1 cellular context compared by ENCODE assay signal in the genomic region with DNA sequence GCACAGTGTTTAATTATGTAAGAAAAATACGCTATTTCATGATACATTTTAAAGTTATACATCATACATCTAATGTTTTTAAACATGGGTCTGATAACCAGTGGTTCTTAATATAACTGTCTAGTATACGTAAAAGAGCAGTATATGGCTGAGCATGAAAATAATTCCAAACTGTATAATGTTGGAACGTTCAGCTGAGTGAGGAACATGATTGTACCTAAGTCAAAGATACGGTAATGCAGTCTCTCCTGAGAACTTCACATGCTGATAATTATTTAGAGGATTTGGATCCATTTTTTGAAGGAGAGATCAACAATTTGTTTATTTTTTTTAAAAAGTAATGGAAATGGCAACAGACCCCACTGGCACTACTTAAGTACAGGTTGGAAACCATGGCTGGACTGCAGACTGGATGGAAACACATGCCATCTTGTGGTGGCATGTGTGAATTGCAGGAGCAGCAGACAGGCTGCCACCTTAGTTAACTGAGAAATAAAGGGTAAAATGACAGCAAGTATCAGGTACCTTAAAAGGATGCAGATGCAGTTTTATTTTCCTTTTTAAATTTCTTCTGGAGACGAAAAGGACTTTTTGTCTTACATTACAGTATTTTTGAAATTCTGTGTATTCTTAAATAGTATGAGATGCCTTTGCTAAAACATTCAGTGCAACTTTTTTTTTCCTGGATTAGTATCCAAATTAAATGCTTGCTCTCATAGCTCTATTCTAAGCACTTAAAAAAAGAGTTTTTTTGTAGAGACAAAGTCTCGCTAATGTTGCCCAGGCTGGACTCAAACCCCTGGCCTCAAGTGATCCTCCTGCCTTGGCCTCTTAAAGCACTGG.
TF ChIP-seq lines count a peak whose summit lies in the region.

No MANE protein-coding gene starts in this region.

TF ChIP-seq in K562, 482 proteins besides CTCF, POLR2A, EP300 and RAD21 (continued from another document):
- TF ChIP-seq, protein P1, sequence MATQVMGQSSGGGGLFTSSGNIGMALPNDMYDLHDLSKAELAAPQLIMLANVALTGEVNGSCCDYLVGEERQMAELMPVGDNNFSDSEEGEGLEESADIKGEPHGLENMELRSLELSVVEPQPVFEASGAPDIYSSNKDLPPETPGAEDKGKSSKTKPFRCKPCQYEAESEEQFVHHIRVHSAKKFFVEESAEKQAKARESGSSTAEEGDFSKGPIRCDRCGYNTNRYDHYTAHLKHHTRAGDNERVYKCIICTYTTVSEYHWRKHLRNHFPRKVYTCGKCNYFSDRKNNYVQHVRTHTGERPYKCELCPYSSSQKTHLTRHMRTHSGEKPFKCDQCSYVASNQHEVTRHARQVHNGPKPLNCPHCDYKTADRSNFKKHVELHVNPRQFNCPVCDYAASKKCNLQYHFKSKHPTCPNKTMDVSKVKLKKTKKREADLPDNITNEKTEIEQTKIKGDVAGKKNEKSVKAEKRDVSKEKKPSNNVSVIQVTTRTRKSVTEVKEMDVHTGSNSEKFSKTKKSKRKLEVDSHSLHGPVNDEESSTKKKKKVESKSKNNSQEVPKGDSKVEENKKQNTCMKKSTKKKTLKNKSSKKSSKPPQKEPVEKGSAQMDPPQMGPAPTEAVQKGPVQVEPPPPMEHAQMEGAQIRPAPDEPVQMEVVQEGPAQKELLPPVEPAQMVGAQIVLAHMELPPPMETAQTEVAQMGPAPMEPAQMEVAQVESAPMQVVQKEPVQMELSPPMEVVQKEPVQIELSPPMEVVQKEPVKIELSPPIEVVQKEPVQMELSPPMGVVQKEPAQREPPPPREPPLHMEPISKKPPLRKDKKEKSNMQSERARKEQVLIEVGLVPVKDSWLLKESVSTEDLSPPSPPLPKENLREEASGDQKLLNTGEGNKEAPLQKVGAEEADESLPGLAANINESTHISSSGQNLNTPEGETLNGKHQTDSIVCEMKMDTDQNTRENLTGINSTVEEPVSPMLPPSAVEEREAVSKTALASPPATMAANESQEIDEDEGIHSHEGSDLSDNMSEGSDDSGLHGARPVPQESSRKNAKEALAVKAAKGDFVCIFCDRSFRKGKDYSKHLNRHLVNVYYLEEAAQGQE (CRISPR knock-in tag; IDR thresholded peaks at IDR 0.05; ENCODE audit: low read depth) = no peak
- TF ChIP-seq SMC3 (conservative IDR thresholded peaks at IDR 0.05; ENCODE audit: insufficient read depth, low read depth, low read length) (peak; percentile 78), CREB1 (IDR thresholded peaks at IDR 0.05) (no peak), CREB1 (CRISPR knock-in tag; IDR thresholded peaks at IDR 0.05) (no peak), TEAD4 (IDR thresholded peaks at IDR 0.05; ENCODE audit: low read length) (no peak), TEAD4 (CRISPR knock-in tag; IDR thresholded peaks at IDR 0.05; ENCODE audit: borderline replicate concordance) (no peak), CBX3 (IDR thresholded peaks at IDR 0.05; ENCODE audit: borderline replicate concordance in 1 of 2, low read length in 2 of 2) (0 out of 3 replicates have a peak, but pooled peaks of 1 of the 2 experiments have one; percentile 44), SRSF9 (IDR thresholded peaks at IDR 0.05; ENCODE audit: borderline replicate concordance, low read depth, low read length) (no peak), TEAD1 (CRISPR knock-in tag; IDR thresholded peaks at IDR 0.05) (no peak), ZFX (CRISPR knock-in tag; IDR thresholded peaks at IDR 0.05) (no peak)
- TF ChIP-seq, protein P2, sequence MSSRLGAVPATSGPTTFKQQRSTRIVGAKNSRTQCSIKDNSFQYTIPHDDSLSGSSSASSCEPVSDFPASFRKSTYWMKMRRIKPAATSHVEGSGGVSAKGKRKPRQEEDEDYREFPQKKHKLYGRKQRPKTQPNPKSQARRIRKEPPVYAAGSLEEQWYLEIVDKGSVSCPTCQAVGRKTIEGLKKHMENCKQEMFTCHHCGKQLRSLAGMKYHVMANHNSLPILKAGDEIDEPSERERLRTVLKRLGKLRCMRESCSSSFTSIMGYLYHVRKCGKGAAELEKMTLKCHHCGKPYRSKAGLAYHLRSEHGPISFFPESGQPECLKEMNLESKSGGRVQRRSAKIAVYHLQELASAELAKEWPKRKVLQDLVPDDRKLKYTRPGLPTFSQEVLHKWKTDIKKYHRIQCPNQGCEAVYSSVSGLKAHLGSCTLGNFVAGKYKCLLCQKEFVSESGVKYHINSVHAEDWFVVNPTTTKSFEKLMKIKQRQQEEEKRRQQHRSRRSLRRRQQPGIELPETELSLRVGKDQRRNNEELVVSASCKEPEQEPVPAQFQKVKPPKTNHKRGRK (tag; IDR thresholded peaks at IDR 0.05) = no peak
- TF ChIP-seq, protein P3, sequence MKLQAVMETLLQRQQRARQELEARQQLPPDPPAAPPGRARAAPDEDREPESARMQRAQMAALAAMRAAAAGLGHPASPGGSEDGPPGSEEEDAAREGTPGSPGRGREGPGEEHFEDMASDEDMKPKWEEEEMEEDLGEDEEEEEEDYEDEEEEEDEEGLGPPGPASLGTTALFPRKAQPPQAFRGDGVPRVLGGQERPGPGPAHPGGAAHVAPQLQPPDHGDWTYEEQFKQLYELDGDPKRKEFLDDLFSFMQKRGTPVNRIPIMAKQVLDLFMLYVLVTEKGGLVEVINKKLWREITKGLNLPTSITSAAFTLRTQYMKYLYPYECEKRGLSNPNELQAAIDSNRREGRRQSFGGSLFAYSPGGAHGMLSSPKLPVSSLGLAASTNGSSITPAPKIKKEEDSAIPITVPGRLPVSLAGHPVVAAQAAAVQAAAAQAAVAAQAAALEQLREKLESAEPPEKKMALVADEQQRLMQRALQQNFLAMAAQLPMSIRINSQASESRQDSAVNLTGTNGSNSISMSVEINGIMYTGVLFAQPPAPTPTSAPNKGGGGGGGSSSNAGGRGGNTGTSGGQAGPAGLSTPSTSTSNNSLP (IDR thresholded peaks at IDR 0.05; ENCODE audit: borderline replicate concordance, low read depth, low read length) = no peak
- TF ChIP-seq, protein P4, sequence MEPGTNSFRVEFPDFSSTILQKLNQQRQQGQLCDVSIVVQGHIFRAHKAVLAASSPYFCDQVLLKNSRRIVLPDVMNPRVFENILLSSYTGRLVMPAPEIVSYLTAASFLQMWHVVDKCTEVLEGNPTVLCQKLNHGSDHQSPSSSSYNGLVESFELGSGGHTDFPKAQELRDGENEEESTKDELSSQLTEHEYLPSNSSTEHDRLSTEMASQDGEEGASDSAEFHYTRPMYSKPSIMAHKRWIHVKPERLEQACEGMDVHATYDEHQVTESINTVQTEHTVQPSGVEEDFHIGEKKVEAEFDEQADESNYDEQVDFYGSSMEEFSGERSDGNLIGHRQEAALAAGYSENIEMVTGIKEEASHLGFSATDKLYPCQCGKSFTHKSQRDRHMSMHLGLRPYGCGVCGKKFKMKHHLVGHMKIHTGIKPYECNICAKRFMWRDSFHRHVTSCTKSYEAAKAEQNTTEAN (CRISPR knock-in tag; IDR thresholded peaks at IDR 0.05) = no peak
- TF ChIP-seq, protein P5, sequence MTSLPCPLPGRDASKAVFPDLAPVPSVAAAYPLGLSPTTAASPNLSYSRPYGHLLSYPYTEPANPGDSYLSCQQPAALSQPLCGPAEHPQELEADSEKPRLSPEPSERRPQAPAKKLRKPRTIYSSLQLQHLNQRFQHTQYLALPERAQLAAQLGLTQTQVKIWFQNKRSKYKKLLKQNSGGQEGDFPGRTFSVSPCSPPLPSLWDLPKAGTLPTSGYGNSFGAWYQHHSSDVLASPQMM (CRISPR knock-in tag; IDR thresholded peaks at IDR 0.05) = no peak
